19 cellular contexts compared by ENCODE assay signal in the genomic region with DNA sequence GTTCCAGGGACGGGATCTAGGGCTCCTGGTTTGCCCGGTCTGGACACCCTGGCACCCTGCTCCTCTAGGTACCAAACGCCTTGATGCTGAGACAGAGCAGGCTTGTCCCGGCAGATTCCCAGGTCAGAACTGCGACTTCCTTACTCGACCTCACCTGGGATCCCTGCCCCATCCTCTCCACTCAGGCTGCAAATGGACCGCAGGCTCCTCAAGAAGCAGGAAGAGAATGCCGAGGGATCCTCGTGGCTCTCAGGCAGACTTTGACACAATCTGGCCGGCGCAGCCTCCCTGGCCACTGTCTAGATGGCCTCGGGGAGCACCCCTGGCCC. TPM values are rescaled to one million over a fixed set of nuclear protein-coding genes. Genes with fewer than 3 reads are reported as not detected.
DNase-seq lines count a peak whose midpoint lies in the region; ATAC-seq and TF ChIP-seq lines count a peak whose summit lies in the region.
"Had no signal": no experiment of that assay in that cellular context is flagged by ENCODE, and none has a peak within 500 bp of the region (broad histone marks: within the 10 kb centered on the region; RNA-seq: fewer than 3 reads in every experiment).

No MANE protein-coding gene starts in this region.

- ATAC-seq in HG02623 (IDR thresholded peaks at IDR 0.05; ENCODE audit: unreplicated experiment) (no peak), psoas muscle (no peak), GM19395 (IDR thresholded peaks at IDR 0.05; ENCODE audit: unreplicated experiment) (no peak)

- WGBS in HUES64: 4% methylated on average over 12 of the region's 12 CpGs
- 6% methylated on average over 12 of the region's 12 CpGs for WGBS in hepatocyte (ENCODE audit: low lambda C conversion rate, missing lambda C conversion rate)
- 68 to 83% (median 73%) methylated on average over 12 of the region's 12 CpGs for WGBS in psoas muscle, 3 donors

- no peak overlapping the region for H3K4me3 ChIP-seq in CD4-positive, alpha-beta memory T cell (ENCODE audit: low read length in 2 of 2)
- H3K4me3 ChIP-seq in HUES64 (ENCODE audit: low read length) (peak overlapping the region; percentile 70), hepatocyte (no peak overlapping the region), psoas muscle (no peak overlapping the region)

- TF ChIP-seq CTCF in hepatocyte (IDR thresholded peaks at IDR 0.05; ENCODE audit: poor library complexity) (no peak), mesothelial cell of epicardium (IDR thresholded peaks at IDR 0.05; ENCODE audit: unreplicated experiment) (no peak), psoas muscle (IDR thresholded peaks at IDR 0.05) (no peak), RWPE1 (conservative IDR thresholded peaks at IDR 0.05; ENCODE audit: low read depth) (no peak)

- H3K79me2 ChIP-seq in hepatocyte: no peaks in the 10 kb centered on the region

- H3K36me3 ChIP-seq in CD4-positive, alpha-beta memory T cell (ENCODE audit: insufficient read depth, low read length): no peaks in the 10 kb centered on the region
- no peaks in the 10 kb centered on the region for H3K36me3 ChIP-seq in HUES64 (ENCODE audit: insufficient read depth, low read length)
- no peaks in the 10 kb centered on the region for H3K36me3 ChIP-seq in hepatocyte (replicated peaks; ENCODE audit: insufficient read depth, low read depth)
- no peaks in the 10 kb centered on the region for H3K36me3 ChIP-seq in psoas muscle (ENCODE audit: insufficient read depth in 1 of 2, low read depth in 1 of 2)
- H3K36me3 ChIP-seq: adrenal gland, sigmoid colon had no signal

- intact Hi-C loops in CD4-positive, alpha-beta memory T cell (cut with micrococcal nuclease): no loop called here
- intact Hi-C loops in psoas muscle (cut with DNase I): no loop called here

- H3K4me3 Mint-ChIP-seq in CD4-positive, alpha-beta memory T cell: peak overlapping the region in 7 of 8 donors; percentile 12 to 70 (median 43)
- H3K4me3 Mint-ChIP-seq in mesothelial cell of epicardium: peak overlapping the region; percentile 33
- H3K4me3 Mint-ChIP-seq: activated CD8-positive, alpha-beta T cell treated with anti-CD3 and anti-CD28 coated beads, Interleukin-2, amount 10 ng/mL, durations not matched to agents 7 days and 5 days had no signal

- peak overlapping the region; percentile 76 for H3K4me2 ChIP-seq in hepatocyte
- H3K4me2 ChIP-seq: KMS-11 had no signal

- no peak overlapping the region for H3K27ac ChIP-seq in CD4-positive, alpha-beta memory T cell (ENCODE audit: low read depth, low read length)
- H3K27ac ChIP-seq in HUES64 (ENCODE audit: low read depth, low read length) (peak overlapping the region; percentile 74; the same call in 1 of the 2 replicates), hepatocyte (no peak overlapping the region), psoas muscle (no peak overlapping the region), RWPE1 (no peak overlapping the region)
- H3K27ac ChIP-seq: adrenal gland, KMS-11, sigmoid colon had no signal

- peaks cover 29 to 35% of the 10 kb centered on the region in 2 donors for H3K27me3 Mint-ChIP-seq in CD4-positive, alpha-beta memory T cell
- H3K27me3 Mint-ChIP-seq in mesothelial cell of epicardium (ENCODE audit: low read depth): peaks cover 69% of the 10 kb centered on the region

- H3K4me1 ChIP-seq in CD4-positive, alpha-beta memory T cell (ENCODE audit: insufficient read depth, low read length): peaks cover 18% of the 10 kb centered on the region
- H3K4me1 ChIP-seq in HUES64 (ENCODE audit: insufficient read depth, low read length) (peaks cover 20% of the 10 kb centered on the region), hepatocyte (ENCODE audit: insufficient read depth) (peaks cover 28% of the 10 kb centered on the region), psoas muscle (peaks cover 12% of the 10 kb centered on the region)

- no peak overlapping the region for H3K27ac Mint-ChIP-seq in CD4-positive, alpha-beta memory T cell
- H3K27ac Mint-ChIP-seq in mesothelial cell of epicardium: no peak overlapping the region
- H3K27ac Mint-ChIP-seq: activated CD8-positive, alpha-beta T cell treated with anti-CD3 and anti-CD28 coated beads, Interleukin-2, amount 10 ng/mL, durations not matched to agents 7 days and 5 days had no signal

- H3K27me3 ChIP-seq in CD4-positive, alpha-beta memory T cell (ENCODE audit: insufficient read depth, low read length): peaks cover 29% of the 10 kb centered on the region
- H3K27me3 ChIP-seq in HUES64 (ENCODE audit: insufficient read depth, low read length) (peaks cover 52% of the 10 kb centered on the region), hepatocyte (peaks cover 55% of the 10 kb centered on the region), psoas muscle (ENCODE audit: insufficient read depth in 3 of 3, low read length in 2 of 3) (peaks cover 0 to 24% (median 8%) of the 10 kb centered on the region in 3 donors)

- H3K9me2 ChIP-seq in hepatocyte (replicated peaks; ENCODE audit: insufficient read depth): no peaks in the 10 kb centered on the region

- POLR2A ChIA-PET in CD4-positive, alpha-beta memory T cell (lab: Charles Lee; ENCODE audit: partially characterized antibody): interaction anchor here (1.9 kb wide), 1 partner anchor 37 kb away, joined by 7 read pairs; no protein-coding TSS in a partner anchor
- POLR2A ChIA-PET in RWPE1 (lab: Yijun Ruan, JAX; ENCODE audit: low non-redundant PET): no interaction called here

- H3K9ac ChIP-seq in HUES64 (ENCODE audit: low read depth, low read length): peak overlapping the region; percentile 71
- H3K9ac ChIP-seq: KMS-11 had no signal

- CTCF ChIA-PET in CD4-positive, alpha-beta memory T cell (lab: Charles Lee; ENCODE audit: partially characterized antibody): no interaction called here
- CTCF ChIA-PET in RWPE1 (lab: Yijun Ruan, JAX): interaction anchor here (1.9 kb wide), 1 partner anchor 19 kb away, joined by 13 read pairs; no protein-coding TSS in a partner anchor

- no peaks in the 10 kb centered on the region for H3K9me3 Mint-ChIP-seq in CD4-positive, alpha-beta memory T cell
- no peaks in the 10 kb centered on the region for H3K9me3 Mint-ChIP-seq in mesothelial cell of epicardium

- H3K4me1 Mint-ChIP-seq in CD4-positive, alpha-beta memory T cell: peaks cover 7 to 22% (median 15%) of the 10 kb centered on the region in 4 donors
- peaks cover 21% of the 10 kb centered on the region for H3K4me1 Mint-ChIP-seq in mesothelial cell of epicardium

- DNase-seq in CD4-positive, alpha-beta memory T cell: no peak
- no peak for DNase-seq in hepatocyte (ENCODE audit: low spot score)
- DNase-seq in mesothelial cell of epicardium (ENCODE audit: low spot score in 2 of 2, unreplicated experiment in 2 of 2): no peak
- no peak for DNase-seq in psoas muscle
- DNase-seq in RWPE1 (ENCODE audit: low spot score): no peak
- DNase-seq: activated CD8-positive, alpha-beta T cell treated with anti-CD3 and anti-CD28 coated beads, Interleukin-2, amount 10 ng/mL, durations not matched to agents 7 days and 5 days; adrenal gland; cerebellar nuclear complex; mesenchymal stem cell; NCI-H1092; NCI-H2107; nucleus accumbens; sigmoid colon; stimulated activated CD4-positive, alpha-beta T cell treated with anti-CD3 and anti-CD28 coated beads, Interleukin-2, amount 100 ng/mL, for 48 hours had no signal

- no peaks in the 10 kb centered on the region for H4K20me1 ChIP-seq in hepatocyte (ENCODE audit: insufficient read depth, poor library complexity, severe bottlenecking)

- no peaks in the 10 kb centered on the region for H3K9me3 ChIP-seq in CD4-positive, alpha-beta memory T cell (ENCODE audit: control insufficient read depth in 1 of 2, low read length in 2 of 2)
- no peaks in the 10 kb centered on the region for H3K9me3 ChIP-seq in HUES64 (ENCODE audit: insufficient read depth, low read depth, low read length)
- H3K9me3 ChIP-seq in hepatocyte (ENCODE audit: low read depth): no peaks in the 10 kb centered on the region
- no peaks in the 10 kb centered on the region for H3K9me3 ChIP-seq in psoas muscle
- H3K9me3 ChIP-seq: adrenal gland, sigmoid colon had no signal

- H3K36me3 Mint-ChIP-seq in CD4-positive, alpha-beta memory T cell: no peaks in the 10 kb centered on the region
- peaks cover 3% of the 10 kb centered on the region for H3K36me3 Mint-ChIP-seq in mesothelial cell of epicardium

- no peak overlapping the region for H2AFZ ChIP-seq in hepatocyte

RNA-seq across cellular contexts. Expression of gene NODAL, which starts 0.4 kb away (rescaled TPM):
- total RNA-seq in CD4-positive, alpha-beta memory T cell: not detected
- under 1 TPM in 1 of 2 donors, not detected in 1; 0.19 TPM for polyA plus RNA-seq in CD4-positive, alpha-beta memory T cell
- 34.6 TPM for polyA plus RNA-seq in HUES64 (2013, experiment 1 of 2)
- polyA plus RNA-seq in HUES64 (2013, experiment 2 of 2): 31.5 TPM
- not detected in 2 replicates for total RNA-seq in hepatocyte
- not detected in 2 replicates for polyA plus RNA-seq in hepatocyte
- total RNA-seq in mesothelial cell of epicardium: not detected in 3 replicates
- not detected for total RNA-seq in psoas muscle
- polyA plus RNA-seq in psoas muscle: under 1 TPM in 2 of 3 donors, not detected in 1; 0.08 to 0.10 TPM
- total RNA-seq: activated CD8-positive, alpha-beta T cell treated with anti-CD3 and anti-CD28 coated beads, Interleukin-2, amount 10 ng/mL, durations not matched to agents 7 days and 5 days; adrenal gland; RPMI7951; sigmoid colon had no signal
- polyA plus RNA-seq: adrenal gland, sigmoid colon had no signal

RNA-seq across cellular contexts. Expression of gene PALD1, which starts 36.7 kb away (rescaled TPM):
- total RNA-seq in CD4-positive, alpha-beta memory T cell: not detected
- not detected for polyA plus RNA-seq in CD4-positive, alpha-beta memory T cell
- 15.2 TPM for polyA plus RNA-seq in HUES64 (2013, experiment 1 of 2)
- 16.1 TPM for polyA plus RNA-seq in HUES64 (2013, experiment 2 of 2)
- total RNA-seq in hepatocyte (1.1 and 2.2 TPM in 2 replicates), mesothelial cell of epicardium (4.9 to 5.6 TPM (median 4.9 TPM) in 3 replicates), psoas muscle (1 to 10 TPM; 2.8 to 4.0 (median 3.3) TPM)
- polyA plus RNA-seq in hepatocyte (1.1 and 1.3 TPM in 2 replicates), psoas muscle (1 to 10 TPM; 1.0 to 2.5 (median 2.4) TPM)

RNA-seq across cellular contexts. Expression of gene EIF4EBP2, which starts 37.9 kb away (rescaled TPM):
- total RNA-seq in CD4-positive, alpha-beta memory T cell: 10 to 100 TPM; 54.5 to 56.9 TPM
- polyA plus RNA-seq in CD4-positive, alpha-beta memory T cell: 10 to 100 TPM; 67.7 to 83.9 TPM
- polyA plus RNA-seq in HUES64 (2013, experiment 1 of 2): 84.4 TPM
- 92.2 TPM for polyA plus RNA-seq in HUES64 (2013, experiment 2 of 2)
- total RNA-seq in hepatocyte (75.1 and 77.1 TPM in 2 replicates), mesothelial cell of epicardium (71.1 to 72.3 TPM (median 71.4 TPM) in 3 replicates), psoas muscle (10 to 100 TPM; 41.3 to 75.0 (median 62.0) TPM)
- polyA plus RNA-seq in hepatocyte (37.4 and 43.1 TPM in 2 replicates), psoas muscle (10 to 100 TPM; 13.0 to 76.6 (median 33.8) TPM)

RNA-seq across cellular contexts. Expression of gene LRRC20, which starts 59.4 kb away (rescaled TPM):
- 1 to 10 TPM; 2.9 to 3.4 TPM for total RNA-seq in CD4-positive, alpha-beta memory T cell
- polyA plus RNA-seq in CD4-positive, alpha-beta memory T cell: 1 to 10 TPM; 3.7 to 4.4 TPM
- polyA plus RNA-seq in HUES64 (2013, experiment 1 of 2): 17.0 TPM
- polyA plus RNA-seq in HUES64 (2013, experiment 2 of 2): 30.9 TPM
- total RNA-seq in hepatocyte (7.2 and 8.2 TPM in 2 replicates), mesothelial cell of epicardium (12.2 to 15.7 TPM (median 13.8 TPM) in 3 replicates), psoas muscle (100 to 1,000 TPM in 3 of 4 donors, 10 to 100 TPM in 1; 66.1 to 143 (median 140) TPM)
- polyA plus RNA-seq in hepatocyte (3.0 and 4.0 TPM in 2 replicates), psoas muscle (100 to 1,000 TPM in 1 of 3 donors, 10 to 100 TPM in 2; 26.4 to 153 (median 67.2) TPM)
